Comparison of ENCODE assay signal across 1 cellular context in genomic region chr1:234478152-234478480, GRCh38.
TF ChIP-seq lines count a peak whose summit lies in the region.

No MANE protein-coding gene starts in this region.

TF ChIP-seq in SK-N-SH, 30 proteins besides CTCF, POLR2A, EP300 and RAD21 (continued from another document):
- 0 out of 2 replicates have a peak, but pooled peaks have one; percentile 3 for TF ChIP-seq NRF1 (IDR thresholded peaks at IDR 0.05; ENCODE audit: low read depth, low read length)
- TF ChIP-seq JUND (IDR thresholded peaks at IDR 0.05): no peak
